Comparison of ENCODE assay signal across 8 cellular contexts in the genomic region with DNA sequence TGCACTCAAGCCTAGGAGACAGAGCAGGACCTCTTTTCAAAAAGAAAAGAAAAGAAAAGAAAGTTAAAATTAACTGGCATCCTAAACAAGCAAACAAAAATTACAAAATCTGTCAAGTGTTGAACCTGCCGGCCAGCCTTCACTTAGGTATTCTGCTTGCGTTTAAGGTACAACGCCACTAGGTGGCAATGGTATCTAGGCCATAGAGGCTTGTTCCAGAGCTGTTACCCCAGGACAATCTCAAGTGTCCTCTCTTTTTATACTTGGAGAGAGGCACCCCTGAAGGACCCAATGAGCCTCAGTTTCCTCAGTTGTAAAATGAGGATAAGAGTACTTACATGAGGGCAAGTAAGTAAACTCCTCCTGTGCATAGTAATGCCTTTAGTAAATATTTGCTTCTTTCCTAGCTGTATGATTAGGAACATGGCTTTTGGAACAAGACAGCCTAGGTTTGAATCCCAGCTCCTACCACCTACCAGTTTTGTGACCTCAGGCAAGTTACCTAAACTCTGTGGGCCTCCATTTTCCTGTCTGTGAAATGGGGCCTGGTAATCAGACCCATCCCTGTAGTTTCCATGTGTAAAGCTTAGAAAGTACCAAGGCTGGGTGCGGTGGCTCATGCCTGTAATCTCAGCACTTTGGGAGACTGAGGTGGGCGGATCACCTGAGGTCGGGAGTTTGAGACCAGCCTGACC. TPM values are rescaled to one million over a fixed set of nuclear protein-coding genes. Genes with fewer than 3 reads are reported as not detected.
DNase-seq lines count a peak whose midpoint lies in the region; ATAC-seq and TF ChIP-seq lines count a peak whose summit lies in the region.

No MANE protein-coding gene starts in this region.

- peaks cover 0 to 6% (median 0%) of the 10 kb centered on the region in 3 donors for H3K4me1 ChIP-seq in esophagus squamous epithelium

- H3K4me3 ChIP-seq in esophagus squamous epithelium, result no peak overlapping the region

- WGBS in esophagus squamous epithelium, 2 donors, result 49 to 51% methylated on average over 6 of the region's 6 CpGs

- TF ChIP-seq POLR2A in esophagus squamous epithelium (IDR thresholded peaks at IDR 0.05), result no peak

- no peak overlapping the region for H3K27ac ChIP-seq in esophagus squamous epithelium

- no peaks in the 10 kb centered on the region for H3K36me3 ChIP-seq in esophagus squamous epithelium

- peaks cover 0 to 23% (median 0%) of the 10 kb centered on the region in 4 donors for H3K27me3 ChIP-seq in esophagus squamous epithelium

- ATAC-seq in GM18867 (IDR thresholded peaks at IDR 0.05; ENCODE audit: unreplicated experiment), result no peak

- DNase-seq in AG08396 (ENCODE audit: low spot score) (peak; percentile 61), GM19238 (ENCODE audit: insufficient read length, low spot score) (peak; percentile 48), NCI-H82 (lab: John Stamatoyannopoulos, UW) (peak; percentile 84), esophagus squamous epithelium (lab: John Stamatoyannopoulos, UW) (no peak), non-pigmented ciliary epithelial cell (ENCODE audit: low read depth) (peak; percentile 15), cerebellar nuclear complex (lab: John Stamatoyannopoulos, UW) (no peak)
- peak; percentile 17 to 24 for DNase-seq in activated CD8-positive, alpha-beta memory T cell treated with anti-CD3 and anti-CD28 coated beads for 4 hours (ENCODE audit: low read depth in 2 of 2)

- peak; percentile 22 to 73 (median 60) for TF ChIP-seq CTCF in esophagus squamous epithelium (IDR thresholded peaks at IDR 0.05)

- H3K9me3 ChIP-seq in esophagus squamous epithelium, result no peaks in the 10 kb centered on the region

- intact Hi-C loops in esophagus squamous epithelium (cut with DNase I), result loop anchor here (10.0 kb wide), 1 partner anchor 145 kb away; no protein-coding TSS in a partner anchor

RNA-seq across cellular contexts. Expression of gene PACSIN1, which starts 5.8 kb away (rescaled TPM):
- total RNA-seq in esophagus squamous epithelium, result not detected

RNA-seq across cellular contexts. Expression of gene RPS10, which starts 34.2 kb away (rescaled TPM):
- total RNA-seq in esophagus squamous epithelium, result 1,000 to 10,000 TPM in 3 of 4 donors, 100 to 1,000 TPM in 1; 983 to 4,649 (median 2,673) TPM

Comparison
In these comparisons a context has a peak if more than half of its experiments do, and no peak if none do; other contexts are left out.
1. DNase-seq: peak in AG08396 (single experiment), GM19238 (single experiment), NCI-H82 (single experiment), activated CD8-positive, alpha-beta memory T cell treated with anti-CD3 and anti-CD28 coated beads for 4 hours (2 of 2) and non-pigmented ciliary epithelial cell (single experiment); none in esophagus squamous epithelium (single experiment) and cerebellar nuclear complex (0 of 2).